Comparison of ENCODE assay signal across 2 cellular contexts in the genomic region with DNA sequence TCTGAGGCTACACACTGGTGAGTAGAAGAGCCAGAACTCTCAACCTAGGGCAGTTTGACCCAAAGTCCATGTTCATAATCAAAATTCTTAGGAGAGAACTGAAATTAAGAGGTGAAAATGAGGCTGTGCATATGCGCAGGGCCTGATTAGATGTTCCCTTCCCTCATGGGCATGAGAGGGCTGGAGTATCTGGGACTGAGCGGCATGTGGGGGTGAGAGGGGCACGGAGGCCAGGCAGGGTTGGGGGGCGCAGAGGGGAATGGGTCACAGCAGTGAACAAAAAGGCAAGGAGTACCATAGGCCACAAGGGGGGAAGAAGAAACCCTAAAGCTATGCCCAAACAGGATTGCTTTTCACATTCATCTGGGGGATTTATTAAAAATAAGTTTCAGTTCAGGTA.
TF ChIP-seq lines count a peak whose summit lies in the region.

No MANE protein-coding gene starts in this region.

TF ChIP-seq in GM23338, 12 proteins besides CTCF, POLR2A, EP300 and RAD21 (continues in another document):
- TF ChIP-seq JUNB (IDR thresholded peaks at IDR 0.05; ENCODE audit: unreplicated experiment) (no peak), STAT1 (IDR thresholded peaks at IDR 0.05; ENCODE audit: unreplicated experiment) (no peak), EZH2phosphoT487 (IDR thresholded peaks at IDR 0.05; ENCODE audit: unreplicated experiment) (no peak), POLR2AphosphoS5 (IDR thresholded peaks at IDR 0.05; ENCODE audit: low read depth) (no peak), ZNF114 (CRISPR knock-in tag; IDR thresholded peaks at IDR 0.05) (no peak), ZNF331 (CRISPR knock-in tag; IDR thresholded peaks at IDR 0.05; ENCODE audit: low read depth) (no peak), CREB1 (CRISPR knock-in tag; IDR thresholded peaks at IDR 0.05; ENCODE audit: low read depth) (no peak), NANOG (IDR thresholded peaks at IDR 0.05; ENCODE audit: borderline replicate concordance) (no peak)
- TF ChIP-seq, protein P1, sequence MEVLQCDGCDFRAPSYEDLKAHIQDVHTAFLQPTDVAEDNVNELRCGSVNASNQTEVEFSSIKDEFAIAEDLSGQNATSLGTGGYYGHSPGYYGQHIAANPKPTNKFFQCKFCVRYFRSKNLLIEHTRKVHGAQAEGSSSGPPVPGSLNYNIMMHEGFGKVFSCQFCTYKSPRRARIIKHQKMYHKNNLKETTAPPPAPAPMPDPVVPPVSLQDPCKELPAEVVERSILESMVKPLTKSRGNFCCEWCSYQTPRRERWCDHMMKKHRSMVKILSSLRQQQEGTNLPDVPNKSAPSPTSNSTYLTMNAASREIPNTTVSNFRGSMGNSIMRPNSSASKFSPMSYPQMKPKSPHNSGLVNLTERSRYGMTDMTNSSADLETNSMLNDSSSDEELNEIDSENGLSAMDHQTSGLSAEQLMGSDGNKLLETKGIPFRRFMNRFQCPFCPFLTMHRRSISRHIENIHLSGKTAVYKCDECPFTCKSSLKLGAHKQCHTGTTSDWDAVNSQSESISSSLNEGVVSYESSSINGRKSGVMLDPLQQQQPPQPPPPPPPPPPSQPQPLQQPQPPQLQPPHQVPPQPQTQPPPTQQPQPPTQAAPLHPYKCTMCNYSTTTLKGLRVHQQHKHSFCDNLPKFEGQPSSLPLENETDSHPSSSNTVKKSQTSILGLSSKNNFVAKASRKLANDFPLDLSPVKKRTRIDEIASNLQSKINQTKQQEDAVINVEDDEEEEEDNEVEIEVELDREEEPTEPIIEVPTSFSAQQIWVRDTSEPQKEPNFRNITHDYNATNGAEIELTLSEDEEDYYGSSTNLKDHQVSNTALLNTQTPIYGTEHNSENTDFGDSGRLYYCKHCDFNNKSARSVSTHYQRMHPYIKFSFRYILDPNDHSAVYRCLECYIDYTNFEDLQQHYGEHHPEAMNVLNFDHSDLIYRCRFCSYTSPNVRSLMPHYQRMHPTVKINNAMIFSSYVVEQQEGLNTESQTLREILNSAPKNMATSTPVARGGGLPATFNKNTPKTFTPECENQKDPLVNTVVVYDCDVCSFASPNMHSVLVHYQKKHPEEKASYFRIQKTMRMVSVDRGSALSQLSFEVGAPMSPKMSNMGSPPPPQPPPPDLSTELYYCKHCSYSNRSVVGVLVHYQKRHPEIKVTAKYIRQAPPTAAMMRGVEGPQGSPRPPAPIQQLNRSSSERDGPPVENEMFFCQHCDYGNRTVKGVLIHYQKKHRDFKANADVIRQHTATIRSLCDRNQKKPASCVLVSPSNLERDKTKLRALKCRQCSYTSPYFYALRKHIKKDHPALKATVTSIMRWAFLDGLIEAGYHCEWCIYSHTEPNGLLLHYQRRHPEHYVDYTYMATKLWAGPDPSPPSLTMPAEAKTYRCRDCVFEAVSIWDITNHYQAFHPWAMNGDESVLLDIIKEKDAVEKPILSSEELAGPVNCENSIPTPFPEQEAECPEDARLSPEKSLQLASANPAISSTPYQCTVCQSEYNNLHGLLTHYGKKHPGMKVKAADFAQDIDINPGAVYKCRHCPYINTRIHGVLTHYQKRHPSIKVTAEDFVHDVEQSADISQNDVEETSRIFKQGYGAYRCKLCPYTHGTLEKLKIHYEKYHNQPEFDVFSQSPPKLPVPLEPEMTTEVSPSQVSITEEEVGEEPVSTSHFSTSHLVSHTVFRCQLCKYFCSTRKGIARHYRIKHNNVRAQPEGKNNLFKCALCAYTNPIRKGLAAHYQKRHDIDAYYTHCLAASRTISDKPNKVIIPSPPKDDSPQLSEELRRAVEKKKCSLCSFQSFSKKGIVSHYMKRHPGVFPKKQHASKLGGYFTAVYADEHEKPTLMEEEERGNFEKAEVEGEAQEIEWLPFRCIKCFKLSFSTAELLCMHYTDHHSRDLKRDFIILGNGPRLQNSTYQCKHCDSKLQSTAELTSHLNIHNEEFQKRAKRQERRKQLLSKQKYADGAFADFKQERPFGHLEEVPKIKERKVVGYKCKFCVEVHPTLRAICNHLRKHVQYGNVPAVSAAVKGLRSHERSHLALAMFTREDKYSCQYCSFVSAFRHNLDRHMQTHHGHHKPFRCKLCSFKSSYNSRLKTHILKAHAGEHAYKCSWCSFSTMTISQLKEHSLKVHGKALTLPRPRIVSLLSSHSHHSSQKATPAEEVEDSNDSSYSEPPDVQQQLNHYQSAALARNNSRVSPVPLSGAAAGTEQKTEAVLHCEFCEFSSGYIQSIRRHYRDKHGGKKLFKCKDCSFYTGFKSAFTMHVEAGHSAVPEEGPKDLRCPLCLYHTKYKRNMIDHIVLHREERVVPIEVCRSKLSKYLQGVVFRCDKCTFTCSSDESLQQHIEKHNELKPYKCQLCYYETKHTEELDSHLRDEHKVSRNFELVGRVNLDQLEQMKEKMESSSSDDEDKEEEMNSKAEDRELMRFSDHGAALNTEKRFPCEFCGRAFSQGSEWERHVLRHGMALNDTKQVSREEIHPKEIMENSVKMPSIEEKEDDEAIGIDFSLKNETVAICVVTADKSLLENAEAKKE (CRISPR knock-in tag; IDR thresholded peaks at IDR 0.05), result no peak
- TF ChIP-seq, protein P2, sequence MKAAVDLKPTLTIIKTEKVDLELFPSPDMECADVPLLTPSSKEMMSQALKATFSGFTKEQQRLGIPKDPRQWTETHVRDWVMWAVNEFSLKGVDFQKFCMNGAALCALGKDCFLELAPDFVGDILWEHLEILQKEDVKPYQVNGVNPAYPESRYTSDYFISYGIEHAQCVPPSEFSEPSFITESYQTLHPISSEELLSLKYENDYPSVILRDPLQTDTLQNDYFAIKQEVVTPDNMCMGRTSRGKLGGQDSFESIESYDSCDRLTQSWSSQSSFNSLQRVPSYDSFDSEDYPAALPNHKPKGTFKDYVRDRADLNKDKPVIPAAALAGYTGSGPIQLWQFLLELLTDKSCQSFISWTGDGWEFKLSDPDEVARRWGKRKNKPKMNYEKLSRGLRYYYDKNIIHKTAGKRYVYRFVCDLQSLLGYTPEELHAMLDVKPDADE (IDR thresholded peaks at IDR 0.05), result no peak

TF ChIP-seq in H1, 55 proteins besides CTCF, POLR2A, EP300 and RAD21:
- TF ChIP-seq, protein P3, sequence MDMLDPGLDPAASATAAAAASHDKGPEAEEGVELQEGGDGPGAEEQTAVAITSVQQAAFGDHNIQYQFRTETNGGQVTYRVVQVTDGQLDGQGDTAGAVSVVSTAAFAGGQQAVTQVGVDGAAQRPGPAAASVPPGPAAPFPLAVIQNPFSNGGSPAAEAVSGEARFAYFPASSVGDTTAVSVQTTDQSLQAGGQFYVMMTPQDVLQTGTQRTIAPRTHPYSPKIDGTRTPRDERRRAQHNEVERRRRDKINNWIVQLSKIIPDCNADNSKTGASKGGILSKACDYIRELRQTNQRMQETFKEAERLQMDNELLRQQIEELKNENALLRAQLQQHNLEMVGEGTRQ (IDR thresholded peaks at IDR 0.05; ENCODE audit: low read length), result no peak
- TF ChIP-seq GABPA (IDR thresholded peaks at IDR 0.05; ENCODE audit: borderline replicate concordance, insufficient read depth, low read length) (no peak), SIN3A (conservative IDR thresholded peaks at IDR 0.05 in 1 of 2, IDR thresholded peaks at IDR 0.05 in 1 of 2; ENCODE audit: low read depth in 1 of 2, low read length in 2 of 2) (no peak), SIX5 (IDR thresholded peaks at IDR 0.05; ENCODE audit: low read depth, low read length) (no peak), CREB1 (IDR thresholded peaks at IDR 0.05) (no peak), PHF8 (conservative IDR thresholded peaks at IDR 0.05; ENCODE audit: low read depth, low read length) (no peak), RFX5 (IDR thresholded peaks at IDR 0.05; ENCODE audit: borderline replicate concordance, low read depth, low read length) (no peak), SP4 (IDR thresholded peaks at IDR 0.05; ENCODE audit: low read length) (no peak), CEBPB (IDR thresholded peaks at IDR 0.05; ENCODE audit: low read depth, low read length) (no peak), TCF12 (IDR thresholded peaks at IDR 0.05; ENCODE audit: low read depth, low read length) (no peak)
- TF ChIP-seq, protein P4, sequence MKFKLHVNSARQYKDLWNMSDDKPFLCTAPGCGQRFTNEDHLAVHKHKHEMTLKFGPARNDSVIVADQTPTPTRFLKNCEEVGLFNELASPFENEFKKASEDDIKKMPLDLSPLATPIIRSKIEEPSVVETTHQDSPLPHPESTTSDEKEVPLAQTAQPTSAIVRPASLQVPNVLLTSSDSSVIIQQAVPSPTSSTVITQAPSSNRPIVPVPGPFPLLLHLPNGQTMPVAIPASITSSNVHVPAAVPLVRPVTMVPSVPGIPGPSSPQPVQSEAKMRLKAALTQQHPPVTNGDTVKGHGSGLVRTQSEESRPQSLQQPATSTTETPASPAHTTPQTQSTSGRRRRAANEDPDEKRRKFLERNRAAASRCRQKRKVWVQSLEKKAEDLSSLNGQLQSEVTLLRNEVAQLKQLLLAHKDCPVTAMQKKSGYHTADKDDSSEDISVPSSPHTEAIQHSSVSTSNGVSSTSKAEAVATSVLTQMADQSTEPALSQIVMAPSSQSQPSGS (IDR thresholded peaks at IDR 0.05; ENCODE audit: low read length), result no peak
